In genomic region chr3:127072221-127072771, GRCh38 we compare ENCODE assay signal across 21 cellular contexts.
DNase-seq lines count a peak whose midpoint lies in the region; ATAC-seq and TF ChIP-seq lines count a peak whose summit lies in the region.
"Had no signal": no experiment of that assay in that cellular context is flagged by ENCODE, and none has a peak within 500 bp of the region (broad histone marks: within the 10 kb centered on the region; RNA-seq: fewer than 3 reads in every experiment).

No MANE protein-coding gene starts in this region.

- no peak overlapping the region for H3K9ac ChIP-seq in mammary epithelial cell (ENCODE audit: insufficient read depth, low read length)

- no peak for TF ChIP-seq POLR2A in breast epithelium (IDR thresholded peaks at IDR 0.05)
- no peak for TF ChIP-seq POLR2A in suprapubic skin (IDR thresholded peaks at IDR 0.05)

- no peak for ATAC-seq in lower lobe of right lung
- ATAC-seq: GM12878 had no signal

- H4K20me1 ChIP-seq in mammary epithelial cell (ENCODE audit: insufficient read depth, low read length), result no peaks in the 10 kb centered on the region

- dilution Hi-C loops in mammary epithelial cell (cut with HindIII; ENCODE audit: low sequenced_read_pairs), result no loop called here

- TF ChIP-seq CTCF in breast epithelium (IDR thresholded peaks at IDR 0.05) (no peak), mammary epithelial cell (conservative IDR thresholded peaks at IDR 0.05 in 1 of 2, IDR thresholded peaks at IDR 0.05 in 1 of 2; ENCODE audit: extremely low read depth in 1 of 2, insufficient read depth in 1 of 2, low read depth in 1 of 2, low read length in 2 of 2) (no peak), lower lobe of right lung (IDR thresholded peaks at IDR 0.05) (no peak), suprapubic skin (IDR thresholded peaks at IDR 0.05) (no peak)

- CTCF ChIA-PET in mammary epithelial cell (lab: Charles Lee; ENCODE audit: low non-redundant PET), result no interaction called here

- H3K4me1 ChIP-seq in breast epithelium (peaks cover 15 to 24% of the 10 kb centered on the region in 2 donors), mammary epithelial cell (ENCODE audit: insufficient read depth, low read length) (peaks cover 43% of the 10 kb centered on the region), lower lobe of right lung (peaks cover 11% of the 10 kb centered on the region), suprapubic skin (peaks cover 55% of the 10 kb centered on the region)
- H3K4me1 ChIP-seq: SJCRH30 had no signal

- intact Hi-C loops in breast epithelium (cut with DNase I; ENCODE audit: low total_unique reads) (no loop called here), mammary epithelial cell (cut with micrococcal nuclease) (no loop called here), lower lobe of right lung (cut with DNase I) (no loop called here)

- no peak overlapping the region for H2AFZ ChIP-seq in mammary epithelial cell (ENCODE audit: low read depth, low read length)

- TF ChIP-seq EP300 in suprapubic skin (IDR thresholded peaks at IDR 0.05), result no peak

- WGBS in mammary epithelial cell (ENCODE audit: low coverage, missing lambda C conversion rate), result 100% methylated on average over 4 of the region's 10 CpGs
- WGBS in suprapubic skin, result 70% methylated on average over 2 of the region's 10 CpGs

- H3K4me3 ChIP-seq in breast epithelium, result no peak overlapping the region
- no peak overlapping the region for H3K4me3 ChIP-seq in mammary epithelial cell (replicated peaks in 1 of 3; ENCODE audit: insufficient read depth in 1 of 3, low read depth in 2 of 3, low read length in 3 of 3)
- no peak overlapping the region for H3K4me3 ChIP-seq in lower lobe of right lung
- H3K4me3 ChIP-seq in suprapubic skin, result no peak overlapping the region
- H3K4me3 ChIP-seq: GM12878, SJCRH30 had no signal

- no peak for DNase-seq in breast epithelium (ENCODE audit: low spot score in 2 of 2)
- no peak for DNase-seq in mammary epithelial cell
- DNase-seq in DMS79 treated with DMSO at 0.1 percent for 48 hours (lab: John Stamatoyannopoulos, UW), result peak; percentile 71
- DNase-seq in lower lobe of right lung, result peak; percentile 40
- DNase-seq in suprapubic skin (ENCODE audit: low spot score in 2 of 2), result peak; percentile 55
- DNase-seq in NCI-H69 (lab: John Stamatoyannopoulos, UW), result no peak
- DNase-seq in OCI-M2 (lab: John Stamatoyannopoulos, UW; ENCODE audit: unreplicated experiment), result no peak
- DNase-seq: BE2C; CD4-positive, alpha-beta T cell; DMS153; EL; KBM-7; NCI-H1105 treated with DMSO at 0.1 percent for 48 hours; NCI-H1694 treated with DMSO at 0.1 percent for 48 hours; NCI-H2107; NCI-H510A; NCI-H82; OCI-M1; RPMI8226; SJCRH30 had no signal

- in situ Hi-C loops in mammary epithelial cell (cut with MboI; ENCODE audit: low sequenced_read_pairs in 2 of 2), result no loop called here

- H3K36me3 ChIP-seq in breast epithelium (no peaks in the 10 kb centered on the region), mammary epithelial cell (ENCODE audit: insufficient read depth, low read length) (no peaks in the 10 kb centered on the region), lower lobe of right lung (no peaks in the 10 kb centered on the region), suprapubic skin (no peaks in the 10 kb centered on the region)
- H3K36me3 ChIP-seq: BE2C, SJCRH30 had no signal

- no peaks in the 10 kb centered on the region for H3K79me2 ChIP-seq in mammary epithelial cell (ENCODE audit: insufficient read depth, low read length)

- H3K9me3 ChIP-seq in breast epithelium, result no peaks in the 10 kb centered on the region
- H3K9me3 ChIP-seq in mammary epithelial cell (replicated peaks; ENCODE audit: insufficient read depth, low read length), result peaks cover 7% of the 10 kb centered on the region
- no peaks in the 10 kb centered on the region for H3K9me3 ChIP-seq in lower lobe of right lung
- no peaks in the 10 kb centered on the region for H3K9me3 ChIP-seq in suprapubic skin
- H3K9me3 ChIP-seq: BE2C, SJCRH30 had no signal

- H3K27me3 ChIP-seq in breast epithelium (no peaks in the 10 kb centered on the region), mammary epithelial cell (ENCODE audit: insufficient read depth, low read length) (no peaks in the 10 kb centered on the region), lower lobe of right lung (ENCODE audit: low read depth) (no peaks in the 10 kb centered on the region), suprapubic skin (peaks cover 2% of the 10 kb centered on the region)
- H3K27me3 ChIP-seq: BE2C had no signal

- BruUV-seq in mammary epithelial cell (replicated peaks; lab: Mats Ljungman, UMichigan), result no TSS peak

- H3K27ac ChIP-seq in breast epithelium (peak overlapping the region; percentile 50 to 85), mammary epithelial cell (ENCODE audit: insufficient read depth, low read depth, low read length) (no peak overlapping the region), lower lobe of right lung (no peak overlapping the region), suprapubic skin (no peak overlapping the region)
- H3K27ac ChIP-seq: SJCRH30 had no signal

- H3K4me2 ChIP-seq in mammary epithelial cell (ENCODE audit: insufficient read depth, low read depth, low read length), result no peak overlapping the region

Comparison
In these comparisons a context has a peak if more than half of its experiments do, and no peak if none do; other contexts are left out.
1. H3K27ac ChIP-seq: peak in breast epithelium (2 of 2); none in mammary epithelial cell (single experiment), lower lobe of right lung (single experiment) and suprapubic skin (single experiment).
2. DNase-seq: peak in DMS79 treated with DMSO at 0.1 percent for 48 hours (single experiment), lower lobe of right lung (single experiment) and suprapubic skin (2 of 2); none in breast epithelium (0 of 2), mammary epithelial cell (single experiment), NCI-H69 (single experiment) and OCI-M2 (single experiment).